9 cellular contexts compared by ENCODE assay signal in the genomic region with DNA sequence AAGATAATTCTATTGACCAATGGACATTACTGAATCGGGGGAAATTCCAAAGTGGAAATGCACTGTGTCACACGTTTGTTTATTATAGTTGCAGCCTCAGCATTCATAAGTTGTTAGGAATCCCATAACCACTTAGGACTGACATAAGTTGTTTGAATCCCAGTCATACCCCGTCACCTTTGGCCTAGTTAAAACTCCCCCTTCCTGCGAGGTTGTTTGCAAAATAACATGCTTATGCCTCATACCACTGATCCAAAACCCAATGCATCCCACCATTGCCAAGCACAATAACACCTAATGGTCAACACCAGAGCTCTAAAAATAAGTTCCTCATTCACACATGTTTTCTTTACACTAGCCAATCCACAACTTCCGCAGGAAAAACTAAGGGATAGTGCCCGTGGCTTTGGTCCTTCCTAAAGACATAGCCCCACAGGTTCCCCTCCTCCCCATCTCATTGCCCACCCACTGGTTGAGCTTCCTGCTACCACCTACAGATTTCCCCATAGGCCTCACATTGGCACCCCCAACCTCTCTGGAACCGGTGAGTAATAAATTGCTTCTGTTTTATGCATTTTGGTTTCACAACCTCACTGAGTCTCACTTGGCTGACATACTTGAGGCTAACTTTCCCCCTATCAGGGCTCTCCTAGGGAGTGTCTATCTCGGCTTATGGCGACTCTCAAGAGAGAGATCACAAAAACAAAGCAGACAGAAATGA. TPM values are rescaled to one million over a fixed set of nuclear protein-coding genes. Genes with fewer than 3 reads are reported as not detected.
A peak's percentile ranks its signal among the peaks of the same experiment; 100 is the strongest.
DNase-seq lines count a peak whose midpoint lies in the region; ATAC-seq and TF ChIP-seq lines count a peak whose summit lies in the region.
"Had no signal": no experiment of that assay in that cellular context is flagged by ENCODE, and none has a peak within 500 bp of the region (broad histone marks: within the 10 kb centered on the region; RNA-seq: fewer than 3 reads in every experiment).

No MANE protein-coding gene starts in this region.

- TF ChIP-seq CTCF in RWPE2 (IDR thresholded peaks at IDR 0.05; ENCODE audit: poor library complexity, severe bottlenecking): no peak
- no peak for TF ChIP-seq CTCF in osteocyte (IDR thresholded peaks at IDR 0.05)

- no peak overlapping the region for H3K4me3 ChIP-seq in RWPE2 (ENCODE audit: severe bottlenecking)

- no peak overlapping the region for H3K27ac ChIP-seq in RWPE2 (ENCODE audit: poor library complexity, severe bottlenecking)

- H3K27ac Mint-ChIP-seq in osteocyte (ENCODE audit: unreplicated experiment): peak overlapping the region; percentile 48

- no peak overlapping the region for H3K4me3 Mint-ChIP-seq in osteocyte (ENCODE audit: unreplicated experiment)

- peaks cover 9% of the 10 kb centered on the region for H3K9me3 Mint-ChIP-seq in osteocyte (ENCODE audit: unreplicated experiment)

- no peaks in the 10 kb centered on the region for H3K36me3 ChIP-seq in RWPE2 (ENCODE audit: low read depth)

- ATAC-seq in GM18907 (IDR thresholded peaks at IDR 0.05; ENCODE audit: unreplicated experiment): peak; percentile 98
- ATAC-seq in HG02610 (IDR thresholded peaks at IDR 0.05; ENCODE audit: unreplicated experiment): peak; percentile 96
- ATAC-seq in RWPE2 (ENCODE audit: low read depth): peak; percentile 25; the same call in 1 of the 3 replicates

- peaks cover 3% of the 10 kb centered on the region for H3K27me3 Mint-ChIP-seq in osteocyte (ENCODE audit: unreplicated experiment)

- peaks cover 3% of the 10 kb centered on the region for H3K36me3 Mint-ChIP-seq in osteocyte (ENCODE audit: unreplicated experiment)

- DNase-seq in RWPE2 (ENCODE audit: low spot score) (no peak), osteocyte (ENCODE audit: extremely low spot score, unreplicated experiment) (no peak), NCI-H446 (lab: John Stamatoyannopoulos, UW) (no peak), DMS114 treated with DMSO at 0.1 percent for 48 hours (lab: John Stamatoyannopoulos, UW; ENCODE audit: unreplicated experiment) (no peak), mucosa of gallbladder (ENCODE audit: low spot score) (no peak), NCI-H510A treated with DMSO at 0.1 percent for 48 hours (lab: John Stamatoyannopoulos, UW) (no peak)

- peaks cover 16% of the 10 kb centered on the region for H3K4me1 Mint-ChIP-seq in osteocyte (ENCODE audit: unreplicated experiment)

- no peaks in the 10 kb centered on the region for H3K9me3 ChIP-seq in RWPE2 (ENCODE audit: severe bottlenecking)

- H3K27me3 ChIP-seq in RWPE2 (ENCODE audit: insufficient read depth, poor library complexity, severe bottlenecking): no peaks in the 10 kb centered on the region

- H3K4me1 ChIP-seq in RWPE2 (ENCODE audit: insufficient read depth, poor library complexity, severe bottlenecking): no peaks in the 10 kb centered on the region

RNA-seq across cellular contexts. Expression of gene MUSK, which starts 42.3 kb away (rescaled TPM):
- total RNA-seq in osteocyte (not detected in 2 replicates), mucosa of gallbladder (2.5 TPM)
- total RNA-seq: mononuclear cell had no signal

RNA-seq across cellular contexts. Expression of gene SVEP1, which starts 46.7 kb away (rescaled TPM):
- total RNA-seq in osteocyte (2.8 and 3.1 TPM in 2 replicates), mucosa of gallbladder (13.1 TPM)
- total RNA-seq: mononuclear cell had no signal

Comparison
In these comparisons a context has a peak if more than half of its experiments do, and no peak if none do; other contexts are left out.
1. ATAC-seq: peak in every context shown above with its lines; median percentile 98 in GM18907; 96 in HG02610; 25 in RWPE2.